Comparison of ENCODE assay signal across 1 cellular context in genomic region chr11:4191031-4191571, GRCh38.
TF ChIP-seq lines count a peak whose summit lies in the region.

No MANE protein-coding gene starts in this region.

TF ChIP-seq in HepG2, 621 proteins besides CTCF, POLR2A, EP300 and RAD21 (continued from another document):
- TF ChIP-seq RFX3 (CRISPR knock-in tag; IDR thresholded peaks at IDR 0.05) (no peak), ZNF552 (CRISPR knock-in tag; IDR thresholded peaks at IDR 0.05; ENCODE audit: borderline replicate concordance) (no peak), YY1 (IDR thresholded peaks at IDR 0.05; ENCODE audit: insufficient read depth, insufficient replicate concordance, low read depth, low read length) (no peak), ZBTB38 (CRISPR knock-in tag; IDR thresholded peaks at IDR 0.05) (no peak), BORCS8-MEF2B (CRISPR knock-in tag; IDR thresholded peaks at IDR 0.05) (no peak), ZNF496 (CRISPR knock-in tag; IDR thresholded peaks at IDR 0.05; ENCODE audit: insufficient replicate concordance) (no peak)
- TF ChIP-seq, protein P1, sequence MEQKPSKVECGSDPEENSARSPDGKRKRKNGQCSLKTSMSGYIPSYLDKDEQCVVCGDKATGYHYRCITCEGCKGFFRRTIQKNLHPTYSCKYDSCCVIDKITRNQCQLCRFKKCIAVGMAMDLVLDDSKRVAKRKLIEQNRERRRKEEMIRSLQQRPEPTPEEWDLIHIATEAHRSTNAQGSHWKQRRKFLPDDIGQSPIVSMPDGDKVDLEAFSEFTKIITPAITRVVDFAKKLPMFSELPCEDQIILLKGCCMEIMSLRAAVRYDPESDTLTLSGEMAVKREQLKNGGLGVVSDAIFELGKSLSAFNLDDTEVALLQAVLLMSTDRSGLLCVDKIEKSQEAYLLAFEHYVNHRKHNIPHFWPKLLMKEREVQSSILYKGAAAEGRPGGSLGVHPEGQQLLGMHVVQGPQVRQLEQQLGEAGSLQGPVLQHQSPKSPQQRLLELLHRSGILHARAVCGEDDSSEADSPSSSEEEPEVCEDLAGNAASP (CRISPR knock-in tag; IDR thresholded peaks at IDR 0.05; ENCODE audit: borderline replicate concordance): no peak
